Comparison of ENCODE assay signal across 1 cellular context in genomic region chr12:112184056-112184887, GRCh38.
TF ChIP-seq lines count a peak whose summit lies in the region.

No MANE protein-coding gene starts in this region.

TF ChIP-seq in GM23338, 12 proteins besides CTCF, POLR2A, EP300 and RAD21:
- TF ChIP-seq ZNF331 (CRISPR knock-in tag; IDR thresholded peaks at IDR 0.05; ENCODE audit: low read depth): no peak
